In genomic region chr6:20692023-20692422, GRCh38 we compare ENCODE assay signal across 14 cellular contexts.
DNase-seq lines count a peak whose midpoint lies in the region; ATAC-seq and TF ChIP-seq lines count a peak whose summit lies in the region.
"Had no signal": no experiment of that assay in that cellular context is flagged by ENCODE, and none has a peak within 500 bp of the region (broad histone marks: within the 10 kb centered on the region; RNA-seq: fewer than 3 reads in every experiment).

No MANE protein-coding gene starts in this region.

- H3K4me3 ChIP-seq in psoas muscle (no peak overlapping the region), vagina (no peak overlapping the region)
- H3K4me3 ChIP-seq: SJSA1 had no signal

- H3K36me3 ChIP-seq in psoas muscle (ENCODE audit: insufficient read depth in 1 of 2, low read depth in 1 of 2) (no peaks in the 10 kb centered on the region), vagina (no peaks in the 10 kb centered on the region)
- H3K36me3 ChIP-seq: SJSA1 had no signal

- TF ChIP-seq CTCF in psoas muscle (IDR thresholded peaks at IDR 0.05), result no peak
- no peak for TF ChIP-seq CTCF in vagina (IDR thresholded peaks at IDR 0.05)

- H3K4me3 Mint-ChIP-seq in activated T-cell treated with anti-CD3 and anti-CD28 coated beads, Interleukin-2, amount 50 U/mL, for 72 hours, result no peak overlapping the region
- H3K4me3 Mint-ChIP-seq in activated T-cell treated with anti-CD3 and anti-CD28 coated beads, Interleukin-2, amount 50 U/mL, for 4 hours, result no peak overlapping the region
- H3K4me3 Mint-ChIP-seq: B cell; CD4-positive, alpha-beta T cell had no signal

- no peak for ATAC-seq in activated T-cell treated with anti-CD3 and anti-CD28 coated beads, Interleukin-2, amount 50 U/mL, for 72 hours (replicated peaks in 1 of 2)
- ATAC-seq in activated T-cell treated with anti-CD3 and anti-CD28 coated beads, Interleukin-2, amount 50 U/mL, for 4 hours, result no peak
- ATAC-seq in psoas muscle, result no peak

- H3K27ac Mint-ChIP-seq in activated T-cell treated with anti-CD3 and anti-CD28 coated beads, Interleukin-2, amount 50 U/mL, for 72 hours, result peak overlapping the region; percentile 40
- H3K27ac Mint-ChIP-seq: B cell; CD4-positive, alpha-beta T cell had no signal

- DNase-seq in activated T-cell treated with anti-CD3 and anti-CD28 coated beads, Interleukin-2, amount 50 U/mL, for 72 hours, result no peak
- DNase-seq in activated T-cell treated with anti-CD3 and anti-CD28 coated beads, Interleukin-2, amount 50 U/mL, for 4 hours, result no peak
- DNase-seq in NCI-H524 treated with DMSO at 0.1 percent for 48 hours (lab: John Stamatoyannopoulos, UW) (peak; percentile 20), amniotic epithelial cell (ENCODE audit: low read depth) (peak; percentile 32), hippocampal formation (lab: John Stamatoyannopoulos, UW) (no peak), psoas muscle (no peak), vagina (ENCODE audit: extremely low spot score in 2 of 2) (no peak)
- DNase-seq: Calu3; CD4-positive, alpha-beta T cell; GDM1; GOT3; NCI-H2107 had no signal

- H3K27me3 Mint-ChIP-seq in activated T-cell treated with anti-CD3 and anti-CD28 coated beads, Interleukin-2, amount 50 U/mL, for 72 hours (ENCODE audit: low read depth), result no peaks in the 10 kb centered on the region
- H3K27me3 Mint-ChIP-seq in activated T-cell treated with anti-CD3 and anti-CD28 coated beads, Interleukin-2, amount 50 U/mL, for 4 hours (ENCODE audit: low read depth), result no peaks in the 10 kb centered on the region
- H3K27me3 Mint-ChIP-seq: B cell; CD4-positive, alpha-beta T cell had no signal

- peaks cover 5% of the 10 kb centered on the region for H3K4me1 ChIP-seq in psoas muscle
- peaks cover 56% of the 10 kb centered on the region for H3K4me1 ChIP-seq in vagina
- H3K4me1 ChIP-seq: SJSA1 had no signal

- H3K27ac ChIP-seq in psoas muscle (no peak overlapping the region), vagina (no peak overlapping the region)
- H3K27ac ChIP-seq: SJSA1 had no signal

- intact Hi-C loops in psoas muscle (cut with DNase I) (no loop called here), vagina (cut with DNase I) (no loop called here)

- H3K9me3 Mint-ChIP-seq in activated T-cell treated with anti-CD3 and anti-CD28 coated beads, Interleukin-2, amount 50 U/mL, for 72 hours, result no peaks in the 10 kb centered on the region
- no peaks in the 10 kb centered on the region for H3K9me3 Mint-ChIP-seq in activated T-cell treated with anti-CD3 and anti-CD28 coated beads, Interleukin-2, amount 50 U/mL, for 4 hours
- H3K9me3 Mint-ChIP-seq: CD4-positive, alpha-beta T cell had no signal

- H3K9me3 ChIP-seq in psoas muscle, result no peaks in the 10 kb centered on the region
- no peaks in the 10 kb centered on the region for H3K9me3 ChIP-seq in vagina
- H3K9me3 ChIP-seq: SJSA1 had no signal

- peaks cover 0 to 1% of the 10 kb centered on the region in 2 donors for H3K36me3 Mint-ChIP-seq in activated T-cell treated with anti-CD3 and anti-CD28 coated beads, Interleukin-2, amount 50 U/mL, for 72 hours (ENCODE audit: insufficient read depth in 2 of 2)
- peaks cover 4% of the 10 kb centered on the region for H3K36me3 Mint-ChIP-seq in activated T-cell treated with anti-CD3 and anti-CD28 coated beads, Interleukin-2, amount 50 U/mL, for 4 hours (ENCODE audit: insufficient read depth)

- H3K27me3 ChIP-seq in psoas muscle (ENCODE audit: insufficient read depth in 3 of 3, low read length in 2 of 3) (no peaks in the 10 kb centered on the region), vagina (no peaks in the 10 kb centered on the region)
- H3K27me3 ChIP-seq: SJSA1 had no signal

- TF ChIP-seq POLR2A in vagina (IDR thresholded peaks at IDR 0.05), result no peak

- peaks cover 57% of the 10 kb centered on the region for H3K4me1 Mint-ChIP-seq in activated T-cell treated with anti-CD3 and anti-CD28 coated beads, Interleukin-2, amount 50 U/mL, for 72 hours (ENCODE audit: low read depth)
- peaks cover 35% of the 10 kb centered on the region for H3K4me1 Mint-ChIP-seq in activated T-cell treated with anti-CD3 and anti-CD28 coated beads, Interleukin-2, amount 50 U/mL, for 4 hours (ENCODE audit: low read depth)

Comparison
In these comparisons a context has a peak if more than half of its experiments do, and no peak if none do; other contexts are left out.
1. DNase-seq: peak in NCI-H524 treated with DMSO at 0.1 percent for 48 hours (single experiment) and amniotic epithelial cell (single experiment); none in activated T-cell treated with anti-CD3 and anti-CD28 coated beads, Interleukin-2, amount 50 U/mL, for 72 hours (0 of 2), activated T-cell treated with anti-CD3 and anti-CD28 coated beads, Interleukin-2, amount 50 U/mL, for 4 hours (single experiment), hippocampal formation (0 of 2), psoas muscle (0 of 2) and vagina (0 of 2).